1 cellular context compared by ENCODE assay signal in the genomic region with DNA sequence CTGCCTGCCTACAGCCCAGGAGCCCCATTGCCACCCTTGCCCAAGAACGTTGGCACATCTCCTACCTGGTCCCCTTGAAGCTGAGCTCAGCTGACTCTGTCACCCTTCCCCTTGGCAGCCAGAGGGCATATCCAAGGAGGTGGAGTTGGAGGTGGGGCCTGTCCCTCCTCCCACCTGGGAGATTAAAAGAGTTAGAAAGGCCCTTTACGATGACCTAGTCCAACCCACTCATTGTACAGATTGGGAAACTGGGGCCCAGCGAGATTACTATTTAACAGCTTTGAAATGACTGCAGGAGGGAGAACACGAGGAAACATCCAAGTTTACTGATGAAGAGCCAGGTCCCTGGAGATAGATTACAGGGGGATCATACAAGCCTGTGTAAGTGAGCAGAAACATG.
TF ChIP-seq lines count a peak whose summit lies in the region.

A gene (minus strand): TSS at position 101 of the 400 bp plus-strand sequence. CDS start 580 bp downstream, outside the sequence.

TF ChIP-seq in IMR-90, 13 proteins besides CTCF, POLR2A, EP300 and RAD21:
- TF ChIP-seq, protein P1, sequence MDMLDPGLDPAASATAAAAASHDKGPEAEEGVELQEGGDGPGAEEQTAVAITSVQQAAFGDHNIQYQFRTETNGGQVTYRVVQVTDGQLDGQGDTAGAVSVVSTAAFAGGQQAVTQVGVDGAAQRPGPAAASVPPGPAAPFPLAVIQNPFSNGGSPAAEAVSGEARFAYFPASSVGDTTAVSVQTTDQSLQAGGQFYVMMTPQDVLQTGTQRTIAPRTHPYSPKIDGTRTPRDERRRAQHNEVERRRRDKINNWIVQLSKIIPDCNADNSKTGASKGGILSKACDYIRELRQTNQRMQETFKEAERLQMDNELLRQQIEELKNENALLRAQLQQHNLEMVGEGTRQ (IDR thresholded peaks at IDR 0.05; ENCODE audit: low read depth, low read length), result no peak
- no peak for TF ChIP-seq RFX5 (IDR thresholded peaks at IDR 0.05; ENCODE audit: low read depth, low read length)
- TF ChIP-seq MAFK (IDR thresholded peaks at IDR 0.05; ENCODE audit: low read depth, low read length), result no peak
- no peak for TF ChIP-seq RCOR1 (IDR thresholded peaks at IDR 0.05; ENCODE audit: insufficient replicate concordance, low read length)
- no peak for TF ChIP-seq MAZ (IDR thresholded peaks at IDR 0.05; ENCODE audit: borderline replicate concordance, low read depth, low read length)
- TF ChIP-seq, protein P2, sequence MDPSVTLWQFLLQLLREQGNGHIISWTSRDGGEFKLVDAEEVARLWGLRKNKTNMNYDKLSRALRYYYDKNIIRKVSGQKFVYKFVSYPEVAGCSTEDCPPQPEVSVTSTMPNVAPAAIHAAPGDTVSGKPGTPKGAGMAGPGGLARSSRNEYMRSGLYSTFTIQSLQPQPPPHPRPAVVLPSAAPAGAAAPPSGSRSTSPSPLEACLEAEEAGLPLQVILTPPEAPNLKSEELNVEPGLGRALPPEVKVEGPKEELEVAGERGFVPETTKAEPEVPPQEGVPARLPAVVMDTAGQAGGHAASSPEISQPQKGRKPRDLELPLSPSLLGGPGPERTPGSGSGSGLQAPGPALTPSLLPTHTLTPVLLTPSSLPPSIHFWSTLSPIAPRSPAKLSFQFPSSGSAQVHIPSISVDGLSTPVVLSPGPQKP (IDR thresholded peaks at IDR 0.05; ENCODE audit: borderline replicate concordance, low read depth, low read length), result no peak
- no peak for TF ChIP-seq CHD1 (IDR thresholded peaks at IDR 0.05; ENCODE audit: low read depth, low read length)
- no peak for TF ChIP-seq FOS (IDR thresholded peaks at IDR 0.05; ENCODE audit: low read depth, low read length)
- no peak for TF ChIP-seq SMC3 (IDR thresholded peaks at IDR 0.05; ENCODE audit: low read depth, low read length)
- no peak for TF ChIP-seq CEBPB (IDR thresholded peaks at IDR 0.05; ENCODE audit: low read depth, low read length)
- TF ChIP-seq BHLHE40 (IDR thresholded peaks at IDR 0.05; ENCODE audit: low read depth, low read length), result no peak
- TF ChIP-seq MXI1 (IDR thresholded peaks at IDR 0.05; ENCODE audit: borderline replicate concordance, low read depth, low read length), result no peak
- TF ChIP-seq NFE2L2 (IDR thresholded peaks at IDR 0.05; ENCODE audit: low read depth, low read length), result no peak
